ENCODE assay signal across 8 cellular contexts in genomic region chr7:22860784-22861482, GRCh38. TPM values are rescaled to one million over a fixed set of nuclear protein-coding genes. Genes with fewer than 3 reads are reported as not detected.
A peak's percentile ranks its signal among the peaks of the same experiment; 100 is the strongest.
DNase-seq lines count a peak whose midpoint lies in the region; ATAC-seq, FAIRE-seq and TF ChIP-seq lines count a peak whose summit lies in the region.

No MANE protein-coding gene starts in this region.

- H2AFZ ChIP-seq in Karpas-422 (ENCODE audit: low read length): no peak overlapping the region

- no peaks in the 10 kb centered on the region; the same call in 1 of the 2 replicates for H4K20me1 ChIP-seq in Karpas-422 (ENCODE audit: insufficient read depth, low read depth, low read length)

- POLR2A ChIA-PET in Caco-2 (lab: Charles Lee): no interaction called here

- no peak for ATAC-seq in HG03108 (IDR thresholded peaks at IDR 0.05; ENCODE audit: unreplicated experiment)

- H3K4me1 Mint-ChIP-seq in Caco-2 (ENCODE audit: low read depth, unreplicated experiment): peaks cover 7% of the 10 kb centered on the region

- no peak overlapping the region for H3K9ac ChIP-seq in Karpas-422 (ENCODE audit: low read length)

- TF ChIP-seq CTCF in Caco-2 (IDR thresholded peaks at IDR 0.05; ENCODE audit: insufficient read depth in 1 of 2, low read depth in 1 of 2, low read length in 1 of 2, severe bottlenecking in 1 of 2, unreplicated experiment in 1 of 2): peak; percentile 56 to 68

- BruUV-seq in Caco-2 (replicated peaks; lab: Mats Ljungman, UMichigan): no TSS peak

- H3K27ac ChIP-seq in Karpas-422 (ENCODE audit: low read length): no peak overlapping the region

- H3K9me3 Mint-ChIP-seq in Caco-2 (ENCODE audit: unreplicated experiment): no peaks in the 10 kb centered on the region

- H3K36me3 ChIP-seq in Caco-2 (ENCODE audit: control insufficient read depth, insufficient read depth, low read length) (peaks cover 3% of the 10 kb centered on the region; the same call in 1 of the 2 replicates), Karpas-422 (ENCODE audit: insufficient read depth, low read length) (peaks cover 28% of the 10 kb centered on the region)

- H3K4me2 ChIP-seq in Karpas-422 (ENCODE audit: low read depth, low read length, poor library complexity, severe bottlenecking): no peak overlapping the region

- no peaks in the 10 kb centered on the region for H3K27me3 Mint-ChIP-seq in Caco-2 (ENCODE audit: insufficient read depth, unreplicated experiment)

- H3K27ac Mint-ChIP-seq in Caco-2 (ENCODE audit: unreplicated experiment): no peak overlapping the region

- H3K4me3 ChIP-seq in Caco-2 (ENCODE audit: low read depth, low read length) (no peak overlapping the region), Karpas-422 (ENCODE audit: low read length) (no peak overlapping the region)

- peaks cover 6% of the 10 kb centered on the region; the same call in 1 of the 2 replicates for H3K79me2 ChIP-seq in Karpas-422 (ENCODE audit: low read length)

- intact Hi-C loops in Caco-2 (cut with micrococcal nuclease; ENCODE audit: unreplicated experiment): loop anchor here (2.0 to 5.0 kb wide), 3 partner anchors 38 to 300 kb away; partner anchors contain the start of gene TOMM7

- H3K9me2 ChIP-seq in Karpas-422 (replicated peaks; ENCODE audit: insufficient read depth, low read length): no peaks in the 10 kb centered on the region

- H3K36me3 Mint-ChIP-seq in Caco-2 (ENCODE audit: insufficient read depth, unreplicated experiment): peaks cover 80% of the 10 kb centered on the region

- H3K27me3 ChIP-seq in Caco-2 (replicated peaks; ENCODE audit: control insufficient read depth, insufficient read depth, low read length) (no peaks in the 10 kb centered on the region), Karpas-422 (ENCODE audit: low read length) (no peaks in the 10 kb centered on the region)

- FAIRE-seq in frontal cortex (lab: Jason Lieb, UNC): no peak

- no peak overlapping the region for H3K4me3 Mint-ChIP-seq in Caco-2 (ENCODE audit: unreplicated experiment)

- no peaks in the 10 kb centered on the region for H3K9me3 ChIP-seq in Caco-2
- no peaks in the 10 kb centered on the region for H3K9me3 ChIP-seq in Karpas-422 (ENCODE audit: low read length)

- CTCF ChIA-PET in Caco-2 (lab: Charles Lee): interaction anchor here (1.3 to 1.4 kb wide), 3 partner anchors 38 to 301 kb away, joined by 3 to 5 read pairs (median 4); partner anchors contain the start of gene TOMM7

- DNase-seq in Caco-2: peak in 1 of 2 experiments; percentile 44
- peak; percentile 78 for DNase-seq in Karpas-422
- peak; percentile 12 for DNase-seq in amniotic epithelial cell (ENCODE audit: low read depth)
- DNase-seq in myocyte (ENCODE audit: low read depth): peak; percentile 51
- no peak for DNase-seq in frontal cortex (ENCODE audit: low spot score in 2 of 2)
- no peak for DNase-seq in SKM-1 treated with dmso at 0.1 percent for 144 hours (lab: John Stamatoyannopoulos, UW; ENCODE audit: unreplicated experiment)
- DNase-seq in glomerular visceral epithelial cell (ENCODE audit: extremely low spot score): no peak

- H3K4me1 ChIP-seq in Caco-2 (peaks cover 6% of the 10 kb centered on the region), Karpas-422 (ENCODE audit: low read length) (peaks cover 11% of the 10 kb centered on the region)

RNA-seq across cellular contexts. Expression of gene TOMM7, which starts 38.3 kb away (rescaled TPM):
- 192 and 220 TPM in 2 replicates for total RNA-seq in Caco-2 (2022)
- 169 and 170 TPM in 2 replicates for total RNA-seq in Karpas-422 (2014; rRNA removed; shearing (Covaris generic); ENCODE audit: low replicate concordance)
- 89.6 and 272 TPM in 2 replicates for total RNA-seq in myocyte
- polyA plus RNA-seq in myocyte (2012): 1,878 TPM
- total RNA-seq in frontal cortex: 172 TPM

Comparison
In these comparisons a context has a peak if more than half of its experiments do, and no peak if none do; other contexts are left out.
1. DNase-seq: peak in Karpas-422 (single experiment), amniotic epithelial cell (single experiment) and myocyte (single experiment); none in frontal cortex (0 of 2), SKM-1 treated with dmso at 0.1 percent for 144 hours (single experiment) and glomerular visceral epithelial cell (single experiment).